ENCODE assay signal across 1 cellular context in genomic region chr5:112116372-112116771, GRCh38.
TF ChIP-seq lines count a peak whose summit lies in the region.

No MANE protein-coding gene starts in this region.

TF ChIP-seq in GM12878, 131 proteins besides CTCF, POLR2A, EP300 and RAD21 (continued from another document):
- TF ChIP-seq ZBTB11 (CRISPR knock-in tag; IDR thresholded peaks at IDR 0.05) = no peak
- no peak for TF ChIP-seq NKRF (conservative IDR thresholded peaks at IDR 0.05)
- peak; percentile 12; the same call in 1 of the 2 replicates for TF ChIP-seq CREM (IDR thresholded peaks at IDR 0.05; ENCODE audit: low read depth)
- TF ChIP-seq POU2F2 (IDR thresholded peaks at IDR 0.05; ENCODE audit: borderline replicate concordance, low read depth, low read length) = no peak
- TF ChIP-seq ZNF217 (IDR thresholded peaks at IDR 0.05) = peak; percentile 29; the same call in 1 of the 2 replicates
- 0 out of 2 replicates have a peak, but pooled peaks have one; percentile 11 for TF ChIP-seq SPI1 (IDR thresholded peaks at IDR 0.05; ENCODE audit: borderline replicate concordance, insufficient read depth, low read depth, low read length)
- TF ChIP-seq ZZZ3 (IDR thresholded peaks at IDR 0.05; ENCODE audit: control insufficient read depth, insufficient read length, low read depth) = no peak
- peak; percentile 46 for TF ChIP-seq SMAD1 (IDR thresholded peaks at IDR 0.05; ENCODE audit: low read depth, partially characterized antibody)
- TF ChIP-seq MEF2B (IDR thresholded peaks at IDR 0.05; ENCODE audit: partially characterized antibody, poor library complexity, severe bottlenecking) = peak; percentile 64
- TF ChIP-seq MLLT1 (IDR thresholded peaks at IDR 0.05) = no peak
- no peak for TF ChIP-seq RAD51 (IDR thresholded peaks at IDR 0.05)
- no peak for TF ChIP-seq BHLHE40 (IDR thresholded peaks at IDR 0.05; ENCODE audit: borderline replicate concordance in 1 of 2, low read depth in 2 of 2, low read length in 1 of 2)
- no peak for TF ChIP-seq CBFB (IDR thresholded peaks at IDR 0.05; ENCODE audit: low read depth)
- no peak for TF ChIP-seq SP1 (IDR thresholded peaks at IDR 0.05; ENCODE audit: low read depth, low read length)
- peak; percentile 67; the same call in 1 of the 2 replicates for TF ChIP-seq RELB (IDR thresholded peaks at IDR 0.05; ENCODE audit: low read depth)
- no peak for TF ChIP-seq NRF1 (conservative IDR thresholded peaks at IDR 0.05; ENCODE audit: low read depth, low read length)
- peak; percentile 75; the same call in 1 of the 2 replicates for TF ChIP-seq MTA2 (IDR thresholded peaks at IDR 0.05; ENCODE audit: low read depth)
- TF ChIP-seq HDAC2 (IDR thresholded peaks at IDR 0.05) = no peak
- no peak for TF ChIP-seq CHD2 (IDR thresholded peaks at IDR 0.05; ENCODE audit: borderline replicate concordance, low read depth, low read length)
- no peak for TF ChIP-seq KLF5 (IDR thresholded peaks at IDR 0.05; ENCODE audit: partially characterized antibody)
- TF ChIP-seq CHD1 (IDR thresholded peaks at IDR 0.05; ENCODE audit: low read depth, low read length) = no peak
- TF ChIP-seq RB1 (IDR thresholded peaks at IDR 0.05; ENCODE audit: borderline replicate concordance) = no peak
